Comparison of ENCODE assay signal across 18 cellular contexts in genomic region chrX:46882266-46882665, GRCh38. TPM values are rescaled to one million over a fixed set of nuclear protein-coding genes. Genes with fewer than 3 reads are reported as not detected.
DNase-seq lines count a peak whose midpoint lies in the region; ATAC-seq and TF ChIP-seq lines count a peak whose summit lies in the region.
"Had no signal": no experiment of that assay in that cellular context is flagged by ENCODE, and none has a peak within 500 bp of the region (broad histone marks: within the 10 kb centered on the region; RNA-seq: fewer than 3 reads in every experiment).

No MANE protein-coding gene starts in this region.

- no peak overlapping the region for H3K4me3 ChIP-seq in neuronal stem cell (ENCODE audit: low read length in 2 of 2)
- H3K4me3 ChIP-seq: GM23248 had no signal

- no peaks in the 10 kb centered on the region for H3K23me2 ChIP-seq in H9 (ENCODE audit: insufficient read length, low read depth, low read length, poor library complexity, severe bottlenecking)

- no peak overlapping the region for H3K56ac ChIP-seq in H9 (ENCODE audit: insufficient read length, low read depth, low read length)

- H3K27me3 Mint-ChIP-seq in H9 (ENCODE audit: low read depth): no peaks in the 10 kb centered on the region
- H3K27me3 Mint-ChIP-seq: T-helper 17 cell had no signal

- H3K4me2 ChIP-seq in H9 (ENCODE audit: insufficient read depth, insufficient read length, low read length): no peak overlapping the region
- H3K4me2 ChIP-seq in neuronal stem cell (ENCODE audit: insufficient read depth, low read length, poor library complexity, severe bottlenecking): no peak overlapping the region

- DNase-seq in H9 (peak; percentile 43), NCI-H82 treated with DMSO at 0.1 percent for 48 hours (lab: John Stamatoyannopoulos, UW; ENCODE audit: unreplicated experiment) (peak; percentile 21), iPS DF 19.7 (ENCODE audit: low read depth, low spot score) (peak; percentile 12), neuronal stem cell (ENCODE audit: low spot score) (peak; percentile 6), hepatic stellate cell (ENCODE audit: low spot score) (no peak), RPMI8226 (no peak)
- DNase-seq: C1 segment of cervical spinal cord, GDM1, GM23248, Karpas-422, NCI-H2029, NCI-H345, NCI-H748 treated with DMSO at 0.1 percent for 48 hours, SHP77, T-helper 17 cell had no signal

- H3K18ac ChIP-seq in H9 (ENCODE audit: insufficient read length, low read depth, low read length) (no peak overlapping the region), neuronal stem cell (ENCODE audit: low read length) (no peak overlapping the region)

- H3K4ac ChIP-seq in H9 (ENCODE audit: low read depth, low read length) (no peak overlapping the region), neuronal stem cell (ENCODE audit: low read length) (no peak overlapping the region)

- TF ChIP-seq CTCF in H9 (conservative IDR thresholded peaks at IDR 0.05): no peak

- H2BK20ac ChIP-seq in H9 (ENCODE audit: low read depth, low read length, poor library complexity, severe bottlenecking): no peak overlapping the region

- no CpG with 5 or more reads among the region's 1 CpG for WGBS in H9 (ENCODE audit: extremely low coverage, insufficient read length, low lambda C conversion rate)
- no CpG with 5 or more reads among the region's 1 CpG for WGBS in neuronal stem cell (ENCODE audit: extremely low coverage in 2 of 2, insufficient read length in 2 of 2, insufficient replicate concordance in 1 of 2), 2 donors

- H3K4me3 Mint-ChIP-seq in H9: no peak overlapping the region
- H3K4me3 Mint-ChIP-seq: T-helper 17 cell had no signal

- H3K9me3 ChIP-seq in H9 (ENCODE audit: control insufficient read depth, low read depth, low read length) (peaks cover 5% of the 10 kb centered on the region), neuronal stem cell (replicated peaks in 1 of 2; ENCODE audit: control insufficient read depth in 2 of 2, insufficient read depth in 1 of 2, low read depth in 1 of 2, low read length in 2 of 2) (no peaks in the 10 kb centered on the region)

- H3K14ac ChIP-seq in H9 (ENCODE audit: insufficient read depth, low read length) (no peak overlapping the region), neuronal stem cell (ENCODE audit: low read length) (no peak overlapping the region)

- H2BK12ac ChIP-seq in H9 (ENCODE audit: insufficient read length, low read depth, low read length) (no peak overlapping the region), neuronal stem cell (ENCODE audit: low read length) (no peak overlapping the region)

- peak overlapping the region in 1 of 3 experiments; percentile 76; a peak in 2 of 7 replicates for H3K27ac Mint-ChIP-seq in H9
- H3K27ac Mint-ChIP-seq: T-helper 17 cell had no signal

- H3K9ac ChIP-seq in H9 (ENCODE audit: extremely low read depth, insufficient read length, low read length): no peak overlapping the region
- H3K9ac ChIP-seq in neuronal stem cell (ENCODE audit: low read depth, low read length, poor library complexity): no peak overlapping the region
- H3K9ac ChIP-seq: GM23248 had no signal

- H3K23ac ChIP-seq in H9 (ENCODE audit: insufficient read length, low read depth, low read length): no peak overlapping the region
- H3K23ac ChIP-seq in neuronal stem cell (ENCODE audit: low read depth, low read length, poor library complexity): no peak overlapping the region

- H4K20me1 ChIP-seq in H9 (ENCODE audit: control insufficient read depth, insufficient read depth, insufficient read length): no peaks in the 10 kb centered on the region

- H3K27me3 ChIP-seq in H9 (ENCODE audit: insufficient read depth, low read length) (no peaks in the 10 kb centered on the region), neuronal stem cell (ENCODE audit: control insufficient read depth in 3 of 3, insufficient read depth in 3 of 3, low read depth in 1 of 3, low read length in 3 of 3) (no peaks in the 10 kb centered on the region)

- H2AK5ac ChIP-seq in H9 (ENCODE audit: insufficient read length, low read length) (no peak overlapping the region), neuronal stem cell (ENCODE audit: low read depth, low read length) (no peak overlapping the region)

- H3T11ph ChIP-seq in H9 (ENCODE audit: low read length): no peak overlapping the region

- no peaks in the 10 kb centered on the region for H3K79me2 ChIP-seq in H9 (ENCODE audit: insufficient read depth, low read length)

- no peak for ATAC-seq in HG03159 (IDR thresholded peaks at IDR 0.05; ENCODE audit: unreplicated experiment)
- ATAC-seq: HepG2, Panc1, T-helper 17 cell had no signal

- no peak overlapping the region for H4K91ac ChIP-seq in H9 (ENCODE audit: insufficient read length, low read depth, low read length)
- H4K91ac ChIP-seq in neuronal stem cell (ENCODE audit: low read depth, low read length, poor library complexity): no peak overlapping the region

- no peak overlapping the region for H4K5ac ChIP-seq in H9 (ENCODE audit: insufficient read length, low read depth, low read length)

- H3K4me1 Mint-ChIP-seq in H9: peaks cover 4 to 7% of the 10 kb centered on the region in 2 experiments
- H3K4me1 Mint-ChIP-seq: T-helper 17 cell had no signal

- peaks cover 29 to 42% of the 10 kb centered on the region in 2 experiments for H3K9me3 Mint-ChIP-seq in H9

- H3K79me1 ChIP-seq in H9 (ENCODE audit: insufficient read depth, low read depth, low read length, poor library complexity, severe bottlenecking): no peaks in the 10 kb centered on the region
- no peaks in the 10 kb centered on the region for H3K79me1 ChIP-seq in neuronal stem cell (ENCODE audit: low read depth, low read length)

- H3K36me3 Mint-ChIP-seq in H9 (ENCODE audit: insufficient read depth in 1 of 3, low read depth in 3 of 3): peaks cover 0 to 12% (median 0%) of the 10 kb centered on the region in 3 experiments; a peak in 4 of 7 replicates

- H4K8ac ChIP-seq in H9 (replicated peaks; ENCODE audit: insufficient read length, low read depth, low read length): no peak overlapping the region
- H4K8ac ChIP-seq in neuronal stem cell (ENCODE audit: low read depth, low read length): no peak overlapping the region

- no peak overlapping the region for H3K27ac ChIP-seq in H9 (ENCODE audit: insufficient read length, low read depth, low read length)
- H3K27ac ChIP-seq in neuronal stem cell (replicated peaks; ENCODE audit: low read length): no peak overlapping the region
- H3K27ac ChIP-seq: GM23248 had no signal

- H2BK5ac ChIP-seq in H9 (ENCODE audit: insufficient read length, low read length) (no peak overlapping the region), neuronal stem cell (ENCODE audit: low read length) (no peak overlapping the region)

- peaks cover 0 to 9% of the 10 kb centered on the region in 2 donors for H3K36me3 ChIP-seq in neuronal stem cell (replicated peaks in 1 of 2; ENCODE audit: control insufficient read depth in 2 of 2, insufficient read depth in 2 of 2, low read length in 2 of 2)

- H2BK15ac ChIP-seq in H9 (ENCODE audit: low read depth, low read length) (no peak overlapping the region), neuronal stem cell (ENCODE audit: low read length) (no peak overlapping the region)

- H2AFZ ChIP-seq in H9 (ENCODE audit: low read length): no peak overlapping the region
- H2AFZ ChIP-seq in neuronal stem cell (ENCODE audit: low read length): no peak overlapping the region
- H2AFZ ChIP-seq: GM23248 had no signal

- H3K4me1 ChIP-seq in H9 (ENCODE audit: insufficient read depth, low read length) (no peaks in the 10 kb centered on the region), neuronal stem cell (ENCODE audit: control insufficient read depth in 2 of 2, insufficient read depth in 1 of 2, low read depth in 1 of 2, low read length in 2 of 2) (no peaks in the 10 kb centered on the region)

- no peak overlapping the region for H2BK120ac ChIP-seq in H9 (ENCODE audit: low read depth, low read length, poor library complexity, severe bottlenecking)
- H2BK120ac ChIP-seq in neuronal stem cell (ENCODE audit: low read depth, low read length): no peak overlapping the region

RNA-seq across cellular contexts. Expression of gene JADE3, which starts 30.0 kb away (rescaled TPM):
- 19.6 and 20.2 TPM in 2 replicates for total RNA-seq in H9 (2021)
- 8.5 TPM for polyA plus RNA-seq in neuronal stem cell (2013, experiment 1 of 2)
- 8.7 TPM for polyA plus RNA-seq in neuronal stem cell (2013, experiment 2 of 2)

RNA-seq across cellular contexts. Expression of gene RP2, which starts 45.4 kb away (rescaled TPM):
- 4.6 and 5.1 TPM in 2 replicates for total RNA-seq in H9 (2021)
- polyA plus RNA-seq in neuronal stem cell (2013, experiment 1 of 2): 7.9 TPM
- 8.2 TPM for polyA plus RNA-seq in neuronal stem cell (2013, experiment 2 of 2)

Comparison
In these comparisons a context has a peak if more than half of its experiments do, and no peak if none do; other contexts are left out.
1. DNase-seq: peak in H9 (single experiment), NCI-H82 treated with DMSO at 0.1 percent for 48 hours (single experiment), iPS DF 19.7 (single experiment) and neuronal stem cell (single experiment); none in hepatic stellate cell (single experiment) and RPMI8226 (single experiment).